ENCODE assay signal across 1 cellular context in the genomic region with DNA sequence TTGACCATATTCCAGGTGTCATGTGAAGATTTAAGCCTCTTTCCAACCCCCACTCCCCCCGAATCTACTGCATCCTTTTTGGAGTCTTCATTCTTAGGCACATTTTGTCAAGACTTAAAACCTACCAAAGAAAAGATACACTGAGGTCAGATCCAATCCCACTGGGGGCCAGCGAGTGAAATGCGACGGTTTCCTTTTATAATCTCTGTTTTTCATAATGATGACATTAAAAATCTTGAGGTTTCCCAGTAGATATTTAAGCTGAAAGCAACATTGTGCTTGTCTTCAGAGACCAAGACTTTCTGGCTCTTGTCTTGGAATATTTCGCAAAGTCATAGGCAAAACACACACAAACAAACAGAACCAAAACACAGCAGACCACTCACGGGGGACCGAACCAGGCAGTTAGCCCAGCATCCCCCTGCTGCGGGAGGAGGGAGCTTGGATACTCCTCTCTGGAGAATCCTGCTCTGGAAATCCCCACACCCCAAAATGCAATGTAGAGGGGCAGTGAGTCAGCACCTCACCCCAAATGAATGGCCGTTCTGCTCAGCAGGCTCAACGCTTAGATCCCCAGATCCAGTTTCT.
TF ChIP-seq lines count a peak whose summit lies in the region.

No MANE protein-coding gene starts in this region.

TF ChIP-seq in HCT116, 20 proteins besides CTCF, POLR2A, EP300 and RAD21 (continued from another document):
- TF ChIP-seq, protein P1, sequence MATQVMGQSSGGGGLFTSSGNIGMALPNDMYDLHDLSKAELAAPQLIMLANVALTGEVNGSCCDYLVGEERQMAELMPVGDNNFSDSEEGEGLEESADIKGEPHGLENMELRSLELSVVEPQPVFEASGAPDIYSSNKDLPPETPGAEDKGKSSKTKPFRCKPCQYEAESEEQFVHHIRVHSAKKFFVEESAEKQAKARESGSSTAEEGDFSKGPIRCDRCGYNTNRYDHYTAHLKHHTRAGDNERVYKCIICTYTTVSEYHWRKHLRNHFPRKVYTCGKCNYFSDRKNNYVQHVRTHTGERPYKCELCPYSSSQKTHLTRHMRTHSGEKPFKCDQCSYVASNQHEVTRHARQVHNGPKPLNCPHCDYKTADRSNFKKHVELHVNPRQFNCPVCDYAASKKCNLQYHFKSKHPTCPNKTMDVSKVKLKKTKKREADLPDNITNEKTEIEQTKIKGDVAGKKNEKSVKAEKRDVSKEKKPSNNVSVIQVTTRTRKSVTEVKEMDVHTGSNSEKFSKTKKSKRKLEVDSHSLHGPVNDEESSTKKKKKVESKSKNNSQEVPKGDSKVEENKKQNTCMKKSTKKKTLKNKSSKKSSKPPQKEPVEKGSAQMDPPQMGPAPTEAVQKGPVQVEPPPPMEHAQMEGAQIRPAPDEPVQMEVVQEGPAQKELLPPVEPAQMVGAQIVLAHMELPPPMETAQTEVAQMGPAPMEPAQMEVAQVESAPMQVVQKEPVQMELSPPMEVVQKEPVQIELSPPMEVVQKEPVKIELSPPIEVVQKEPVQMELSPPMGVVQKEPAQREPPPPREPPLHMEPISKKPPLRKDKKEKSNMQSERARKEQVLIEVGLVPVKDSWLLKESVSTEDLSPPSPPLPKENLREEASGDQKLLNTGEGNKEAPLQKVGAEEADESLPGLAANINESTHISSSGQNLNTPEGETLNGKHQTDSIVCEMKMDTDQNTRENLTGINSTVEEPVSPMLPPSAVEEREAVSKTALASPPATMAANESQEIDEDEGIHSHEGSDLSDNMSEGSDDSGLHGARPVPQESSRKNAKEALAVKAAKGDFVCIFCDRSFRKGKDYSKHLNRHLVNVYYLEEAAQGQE (IDR thresholded peaks at IDR 0.05; ENCODE audit: low read depth) = no peak
- TF ChIP-seq EZH2 (IDR thresholded peaks at IDR 0.05) (no peak), FOSL1 (IDR thresholded peaks at IDR 0.05; ENCODE audit: low read depth) (no peak), ZFX (IDR thresholded peaks at IDR 0.05) (no peak), EGR1 (IDR thresholded peaks at IDR 0.05; ENCODE audit: low read depth) (no peak), JUND (IDR thresholded peaks at IDR 0.05) (no peak), YY1 (IDR thresholded peaks at IDR 0.05; ENCODE audit: extremely low read depth, insufficient replicate concordance, low read depth, low read length) (no peak), SIN3A (IDR thresholded peaks at IDR 0.05; ENCODE audit: low read depth) (no peak), ELF1 (IDR thresholded peaks at IDR 0.05; ENCODE audit: borderline replicate concordance, low read depth) (no peak), CEBPB (IDR thresholded peaks at IDR 0.05; ENCODE audit: low read depth) (no peak), ZNF274 (IDR thresholded peaks at IDR 0.05; ENCODE audit: low read depth, low read length) (no peak), EZH2phosphoT487 (IDR thresholded peaks at IDR 0.05; ENCODE audit: borderline replicate concordance) (no peak)
TF ChIP-seq in HCT116: peak in this region for 0.
